ENCODE assay signal across 8 cellular contexts in the genomic region with DNA sequence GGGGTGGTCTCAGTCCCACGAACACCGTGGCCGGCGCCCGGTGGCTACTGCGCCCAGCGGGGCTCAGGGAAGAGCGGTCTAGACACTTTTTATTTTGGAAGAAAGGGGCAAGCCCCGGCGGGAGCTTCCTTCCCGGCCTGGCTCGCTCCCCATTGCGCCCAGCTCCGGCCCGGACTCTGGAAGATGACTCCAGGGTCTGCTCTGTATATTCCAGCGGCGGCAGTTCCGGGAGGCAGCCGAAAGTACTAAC.
A peak's percentile ranks its signal among the peaks of the same experiment; 100 is the strongest.
DNase-seq lines count a peak whose midpoint lies in the region; TF ChIP-seq lines count a peak whose summit lies in the region.

No MANE protein-coding gene starts in this region.

- intact Hi-C loops in CD4-positive, alpha-beta memory T cell (cut with micrococcal nuclease): loop anchor here (1.0 to 5.0 kb wide), 4 partner anchors 84 to 369 kb away; a partner anchor contains a TSS
- intact Hi-C loops in esophagus muscularis mucosa (cut with DNase I): no loop called here

- no peak for TF ChIP-seq CTCF in esophagus muscularis mucosa (IDR thresholded peaks at IDR 0.05)

- H3K27me3 ChIP-seq in CD4-positive, alpha-beta memory T cell (ENCODE audit: insufficient read depth, low read length): no peaks in the 10 kb centered on the region
- H3K27me3 ChIP-seq in SJCRH30 (no peaks in the 10 kb centered on the region; the same call in 1 of the 2 replicates), esophagus muscularis mucosa (peaks cover 8 to 92% (median 37%) of the 10 kb centered on the region in 4 donors), neuron (ENCODE audit: insufficient read depth, low read length) (peaks cover 6% of the 10 kb centered on the region)

- peak overlapping the region; percentile 73 to 84 for H3K4me3 ChIP-seq in CD4-positive, alpha-beta memory T cell (ENCODE audit: low read length in 2 of 2)
- H3K4me3 ChIP-seq in SJCRH30 (peak overlapping the region; percentile 56), esophagus muscularis mucosa (peak overlapping the region; percentile 36 to 53 (median 40)), neuron (ENCODE audit: low read length) (peak overlapping the region; percentile 95)

- peak overlapping the region; percentile 83 to 93 (median 86) for H3K4me3 Mint-ChIP-seq in CD4-positive, alpha-beta memory T cell

- H3K36me3 Mint-ChIP-seq in CD4-positive, alpha-beta memory T cell: peaks cover 0 to 21% of the 10 kb centered on the region in 2 donors

- no peak for TF ChIP-seq POLR2A in esophagus muscularis mucosa (IDR thresholded peaks at IDR 0.05; ENCODE audit: low read depth)

- H3K27ac Mint-ChIP-seq in CD4-positive, alpha-beta memory T cell: peak overlapping the region in 4 of 7 donors; percentile 29 to 98 (median 68)

- CTCF ChIA-PET in CD4-positive, alpha-beta memory T cell (lab: Charles Lee; ENCODE audit: partially characterized antibody): interaction anchor here (1.0 to 6.8 kb wide), 5 partner anchors 55 to 185 kb away, joined by 3 to 60 read pairs (median 9); no protein-coding TSS in a partner anchor

- POLR2A ChIA-PET in CD4-positive, alpha-beta memory T cell (lab: Charles Lee; ENCODE audit: partially characterized antibody): interaction anchor here (0.6 to 5.5 kb wide), 11 partner anchors 9 to 368 kb away, joined by 3 to 150 read pairs (median 6); no protein-coding TSS in a partner anchor

- peak overlapping the region; percentile 88 for H2AFZ ChIP-seq in neuron (ENCODE audit: low read depth, low read length)

- peaks cover 0 to 5% of the 10 kb centered on the region in 2 donors for H3K27me3 Mint-ChIP-seq in CD4-positive, alpha-beta memory T cell

- no peak for TF ChIP-seq EP300 in esophagus muscularis mucosa (IDR thresholded peaks at IDR 0.05)

- H3K4me1 Mint-ChIP-seq in CD4-positive, alpha-beta memory T cell: peaks cover 18 to 42% (median 32%) of the 10 kb centered on the region in 4 donors

- WGBS in esophagus muscularis mucosa: 0% methylated on average over 1 of the region's 19 CpGs

- no peaks in the 10 kb centered on the region for H3K9me3 ChIP-seq in CD4-positive, alpha-beta memory T cell (ENCODE audit: control insufficient read depth in 1 of 2, low read length in 2 of 2)
- H3K9me3 ChIP-seq in SJCRH30 (replicated peaks) (no peaks in the 10 kb centered on the region), esophagus muscularis mucosa (no peaks in the 10 kb centered on the region), neuron (ENCODE audit: low read length) (no peaks in the 10 kb centered on the region)

- peak in 1 of 5 donors; percentile 45 for DNase-seq in CD4-positive, alpha-beta memory T cell
- DNase-seq in SJCRH30 (no peak), esophagus muscularis mucosa (ENCODE audit: extremely low spot score) (no peak), NCI-H526 treated with DMSO at 0.1 percent for 48 hours (lab: John Stamatoyannopoulos, UW) (no peak), NCI-H2196 (lab: John Stamatoyannopoulos, UW; ENCODE audit: unreplicated experiment) (no peak), mesenteric fat pad (ENCODE audit: low spot score) (no peak)
- DNase-seq in stimulated activated CD4-positive, alpha-beta T cell treated with anti-CD3 and anti-CD28 coated beads, Interleukin-4, amount 100 ng/mL, for 24 hours: no peak

- peaks cover 36% of the 10 kb centered on the region for H3K4me1 ChIP-seq in CD4-positive, alpha-beta memory T cell (ENCODE audit: insufficient read depth, low read length)
- H3K4me1 ChIP-seq in SJCRH30 (no peaks in the 10 kb centered on the region), esophagus muscularis mucosa (peaks cover 12 to 42% (median 38%) of the 10 kb centered on the region in 4 donors), neuron (ENCODE audit: insufficient read depth, low read length) (peaks cover 20% of the 10 kb centered on the region)

- no peaks in the 10 kb centered on the region for H3K36me3 ChIP-seq in CD4-positive, alpha-beta memory T cell (ENCODE audit: insufficient read depth, low read length)
- H3K36me3 ChIP-seq in SJCRH30: no peaks in the 10 kb centered on the region
- no peaks in the 10 kb centered on the region for H3K36me3 ChIP-seq in esophagus muscularis mucosa
- H3K36me3 ChIP-seq in neuron (ENCODE audit: insufficient read depth, low read length): no peaks in the 10 kb centered on the region

- H3K27ac ChIP-seq in CD4-positive, alpha-beta memory T cell (ENCODE audit: low read depth, low read length): peak overlapping the region; percentile 46
- H3K27ac ChIP-seq in SJCRH30: no peak overlapping the region
- no peak overlapping the region for H3K27ac ChIP-seq in esophagus muscularis mucosa (replicated peaks in 1 of 4)

- H3K9me3 Mint-ChIP-seq in CD4-positive, alpha-beta memory T cell: peaks cover 0 to 3% (median 0%) of the 10 kb centered on the region in 8 donors

Comparison
In these comparisons a context has a peak if more than half of its experiments do, and no peak if none do; other contexts are left out.
1. H3K4me3 ChIP-seq: peak in every context shown above with its lines; median percentile 95 in neuron; 78 in CD4-positive, alpha-beta memory T cell; 56 in SJCRH30; 40 in esophagus muscularis mucosa.